Comparison of ENCODE assay signal across 17 cellular contexts in genomic region chr3:169666501-169667379, GRCh38. TPM values are rescaled to one million over a fixed set of nuclear protein-coding genes. Genes with fewer than 3 reads are reported as not detected.
DNase-seq lines count a peak whose midpoint lies in the region; ATAC-seq, FAIRE-seq and TF ChIP-seq lines count a peak whose summit lies in the region.
"Had no signal": no experiment of that assay in that cellular context is flagged by ENCODE, and none has a peak within 500 bp of the region (broad histone marks: within the 10 kb centered on the region; RNA-seq: fewer than 3 reads in every experiment).

No MANE protein-coding gene starts in this region.

- H3K4me2 ChIP-seq in K562 (ENCODE audit: insufficient read depth, low read length), result no peak overlapping the region

- peaks cover 81% of the 10 kb centered on the region for H3K27me3 Mint-ChIP-seq in activated T-cell treated with anti-CD3 and anti-CD28 coated beads, Interleukin-2, amount 50 U/mL, for 72 hours (ENCODE audit: low read depth)

- no TSS peak for BruUV-seq in K562 (replicated peaks; lab: Mats Ljungman, UMichigan)

- intact Hi-C loops in K562 (cut with micrococcal nuclease) (loop anchor here (5.0 kb wide), 1 partner anchor 76 kb away; no protein-coding TSS in a partner anchor), left lung (cut with DNase I) (loop anchor here (5.0 to 10.0 kb wide), 2 partner anchors 519 to 522 kb away; no protein-coding TSS in a partner anchor), posterior cingulate gyrus (cut with DNase I) (loop anchor here (5.0 to 10.0 kb wide), 3 partner anchors 322 to 802 kb away; no protein-coding TSS in a partner anchor)

- FAIRE-seq in K562 (lab: Jason Lieb, UNC), result no peak

- H2AFZ ChIP-seq in K562 (ENCODE audit: low read depth, low read length), result no peak overlapping the region

- H3K4me1 ChIP-seq in K562 (replicated peaks in 1 of 2; ENCODE audit: control insufficient read depth in 2 of 2, insufficient read depth in 2 of 2, low read length in 2 of 2) (peaks cover 2 to 29% of the 10 kb centered on the region in 2 experiments; a peak in 4 of 5 replicates), left lung (peaks cover 0 to 42% of the 10 kb centered on the region in 2 donors), thoracic aorta (ENCODE audit: control insufficient read depth in 1 of 2, low read depth in 2 of 2) (peaks cover 7 to 19% of the 10 kb centered on the region in 2 donors)
- H3K4me1 ChIP-seq: SJCRH30 had no signal

- H3K27ac ChIP-seq in K562 (ENCODE audit: extremely low read depth, low read depth, low read length) (no peak overlapping the region), left lung (peak overlapping the region; percentile 56 to 77), thoracic aorta (peak overlapping the region in 1 of 2 donors; percentile 99)
- H3K27ac ChIP-seq: heart left ventricle, KMS-11, SJCRH30, tibial artery, VCaP had no signal

- no peaks in the 10 kb centered on the region for H4K20me1 ChIP-seq in K562 (replicated peaks; ENCODE audit: control insufficient read depth, insufficient read depth, low read length)

- no peaks in the 10 kb centered on the region for H3K9me3 Mint-ChIP-seq in activated T-cell treated with anti-CD3 and anti-CD28 coated beads, Interleukin-2, amount 50 U/mL, for 72 hours

- TF ChIP-seq POLR2A in K562 (conservative IDR thresholded peaks at IDR 0.05), result no peak

- CTCF ChIA-PET in K562 (lab: Yijun Ruan, JAX; ENCODE audit: low intra/inter-chr PET ratio), result no interaction called here

- H3K9me3 ChIP-seq in K562 (replicated peaks; ENCODE audit: control insufficient read depth, insufficient read depth, low read depth, low read length) (no peaks in the 10 kb centered on the region), left lung (no peaks in the 10 kb centered on the region), thoracic aorta (no peaks in the 10 kb centered on the region)
- H3K9me3 ChIP-seq: heart left ventricle, SJCRH30, tibial artery had no signal

- H3K9ac ChIP-seq in K562 (ENCODE audit: insufficient read depth in 1 of 2, low read depth in 2 of 2, low read length in 2 of 2), result no peak overlapping the region
- H3K9ac ChIP-seq: KMS-11 had no signal

- H3K36me3 Mint-ChIP-seq in activated T-cell treated with anti-CD3 and anti-CD28 coated beads, Interleukin-2, amount 50 U/mL, for 72 hours (ENCODE audit: insufficient read depth in 2 of 2), result no peaks in the 10 kb centered on the region

- no peak overlapping the region for H3K27ac Mint-ChIP-seq in activated T-cell treated with anti-CD3 and anti-CD28 coated beads, Interleukin-2, amount 50 U/mL, for 72 hours

- in situ Hi-C loops in K562 (cut with MboI), result no loop called here

- WGBS in K562 (ENCODE audit: insufficient coverage, low coverage, missing lambda C conversion rate), result 25% methylated on average over 30 of the region's 32 CpGs

- peak overlapping the region; percentile 25 to 27 for H3K4me3 Mint-ChIP-seq in activated T-cell treated with anti-CD3 and anti-CD28 coated beads, Interleukin-2, amount 50 U/mL, for 72 hours

- POLR2A ChIA-PET in K562 (lab: Yijun Ruan, JAX), result no interaction called here

- H3K9me1 ChIP-seq in K562 (ENCODE audit: control insufficient read depth, insufficient read depth, low read length), result no peaks in the 10 kb centered on the region

- H3K36me3 ChIP-seq in K562 (ENCODE audit: control insufficient read depth, insufficient read depth, low read length) (no peaks in the 10 kb centered on the region), left lung (no peaks in the 10 kb centered on the region), thoracic aorta (no peaks in the 10 kb centered on the region)
- H3K36me3 ChIP-seq: heart left ventricle, SJCRH30, tibial artery had no signal

- no peaks in the 10 kb centered on the region for H3K79me2 ChIP-seq in K562 (ENCODE audit: control insufficient read depth, insufficient read depth, low read length)

- H3K4me3 ChIP-seq in K562, result no peak overlapping the region
- H3K4me3 ChIP-seq in left lung, result peak overlapping the region in 1 of 2 donors; percentile 8
- H3K4me3 ChIP-seq in thoracic aorta, result peak overlapping the region; percentile 91
- H3K4me3 ChIP-seq: SJCRH30, tibial artery had no signal

- H3K27me3 ChIP-seq in K562 (ENCODE audit: control insufficient read depth in 2 of 2, insufficient read depth in 2 of 2, low read length in 2 of 2) (peaks cover 45 to 48% of the 10 kb centered on the region in 2 experiments), left lung (peaks cover 54 to 100% of the 10 kb centered on the region in 2 donors), thoracic aorta (replicated peaks; ENCODE audit: insufficient read depth) (no peaks in the 10 kb centered on the region)
- H3K27me3 ChIP-seq: SJCRH30 had no signal

- ATAC-seq in activated T-cell treated with anti-CD3 and anti-CD28 coated beads, Interleukin-2, amount 50 U/mL, for 72 hours (replicated peaks in 1 of 2), result no peak
- ATAC-seq in K562, result no peak
- no peak for ATAC-seq in left lung
- no peak for ATAC-seq in thoracic aorta (ENCODE audit: insufficient number of reproducible peaks, low FRiP score, low read depth)
- ATAC-seq: heart left ventricle, sciatic nerve had no signal

- TF ChIP-seq CTCF in K562 (IDR thresholded peaks at IDR 0.05 in 2 of 3, conservative IDR thresholded peaks at IDR 0.05 in 1 of 3; ENCODE audit: insufficient read depth in 2 of 3, low read depth in 1 of 3, low read length in 3 of 3), result no peak
- no peak for TF ChIP-seq CTCF in left lung (IDR thresholded peaks at IDR 0.05)
- TF ChIP-seq CTCF in thoracic aorta (IDR thresholded peaks at IDR 0.05), result no peak

- DNase-seq in activated T-cell treated with anti-CD3 and anti-CD28 coated beads, Interleukin-2, amount 50 U/mL, for 72 hours, result no peak
- no peak for DNase-seq in activated T-cell treated with anti-CD3 and anti-CD28 coated beads for 4 hours
- no peak for DNase-seq in K562 (ENCODE audit: extremely low read depth in 1 of 4, low spot score in 3 of 4)
- DNase-seq in left lung, result peak; percentile 40 to 78
- DNase-seq in thoracic aorta (ENCODE audit: low spot score), result no peak
- no peak for DNase-seq in A172 (ENCODE audit: low spot score)
- no peak for DNase-seq in posterior cingulate gyrus
- no peak for DNase-seq in effector CD4-positive, alpha-beta T cell
- DNase-seq: activated CD8-positive, alpha-beta memory T cell treated with anti-CD3 and anti-CD28 coated beads, Interleukin-2, amount 50 U/mL, for 4 hours; DMS79; heart left ventricle; NCI-H1930; SJCRH30; tibial artery had no signal

- no peak for TF ChIP-seq RAD21 in K562 (CRISPR knock-in tag; conservative IDR thresholded peaks at IDR 0.05 in 1 of 2, IDR thresholded peaks at IDR 0.05 in 1 of 2)

- H3K4me1 Mint-ChIP-seq in activated T-cell treated with anti-CD3 and anti-CD28 coated beads, Interleukin-2, amount 50 U/mL, for 72 hours (ENCODE audit: low read depth), result peaks cover 35% of the 10 kb centered on the region

- no peak for TF ChIP-seq EP300 in K562 (IDR thresholded peaks at IDR 0.05; ENCODE audit: low read length)

TF ChIP-seq in K562, 482 proteins besides CTCF, POLR2A, EP300 and RAD21:
- TF ChIP-seq PHB (CRISPR knock-in tag; IDR thresholded peaks at IDR 0.05) (no peak), CBX2 (IDR thresholded peaks at IDR 0.05; ENCODE audit: insufficient read depth, low read length, poor library complexity, severe bottlenecking) (peak; percentile 90), EZH2 (IDR thresholded peaks at IDR 0.05; ENCODE audit: borderline replicate concordance, low read depth, low read length) (0 out of 2 replicates have a peak, but pooled peaks have one; percentile 65), RNF2 (IDR thresholded peaks at IDR 0.05) (peak; percentile 68; the same call in 1 of the 2 replicates), ILF3 (IDR thresholded peaks at IDR 0.05; ENCODE audit: borderline replicate concordance) (no peak), CBX8 (IDR thresholded peaks at IDR 0.05; ENCODE audit: borderline replicate concordance, extremely low read depth, low read depth, low read length, poor library complexity, severe bottlenecking) (peak; percentile 99), SRSF1 (IDR thresholded peaks at IDR 0.05; ENCODE audit: low read depth, low read length) (no peak), SRSF7 (optimal IDR thresholded peaks at IDR 0.05; ENCODE audit: low read depth, low read length) (no peak), ZFP36 (IDR thresholded peaks at IDR 0.05; ENCODE audit: low read depth, low read length, partially characterized antibody) (peak; percentile 49)

RNA-seq across cellular contexts. Expression of gene MECOM, which starts 3.2 kb away (rescaled TPM):
- total RNA-seq in activated T-cell treated with anti-CD3 and anti-CD28 coated beads, Interleukin-2, amount 50 U/mL, for 72 hours, result not detected
- 25.4 and 36.9 TPM in 2 replicates for total RNA-seq in K562 (2011; cell fraction: chromatin; rRNA removed; ENCODE audit: low replicate concordance)
- total RNA-seq in K562 (2011; cell fraction: nucleolus; rRNA removed), result 13.7 and 20.8 TPM in 2 replicates
- 19.9 and 26.0 TPM in 2 replicates for total RNA-seq in K562 (2011; cell fraction: nucleoplasm; rRNA removed)
- total RNA-seq in K562 (2014; rRNA removed) (20.1 and 22.9 TPM in 2 replicates), K562 (2014; rRNA removed; fragmentation: Illumina TruSeq; extraction: Trizol) (28.6 and 32.5 TPM in 2 replicates), K562 (2015; rRNA removed; fragmentation: Illumina TruSeq; extraction: Trizol) (28.4 and 31.7 TPM in 2 replicates), K562 (2021) (21.5 and 29.5 TPM in 2 replicates), left lung (10 to 100 TPM; 65.1 to 95.7 TPM), thoracic aorta (10 to 100 TPM; 26.4 to 51.1 TPM)
- polyA plus RNA-seq in K562 (2011; rRNA removed) (12.1 and 14.6 TPM in 2 replicates), K562 (2014; fragmentation: Illumina TruSeq; extraction: Trizol) (20.0 and 24.7 TPM in 2 replicates), K562 (2014; fragmentation: Nextera tagmentation; extraction: Ambion mirVana) (10 to 100 TPM; 11.0 to 14.4 TPM), K562 (2014; rRNA removed) (12.5 and 14.6 TPM in 2 replicates)
- polyA plus RNA-seq in K562 (2011; cell fraction: cytosol; rRNA removed), result 5.8 and 6.0 TPM in 2 replicates
- 14.5 and 17.0 TPM in 2 replicates for polyA plus RNA-seq in K562 (2011; cell fraction: nucleus; rRNA removed)
- polyA plus RNA-seq in K562 (2012), result 9.3 and 9.7 TPM in 2 replicates
- 38.2 and 39.0 TPM in 2 replicates for polyA minus RNA-seq in K562 (2011; rRNA and poly(A)+ RNA removed)
- 8.6 and 12.6 TPM in 2 replicates for polyA minus RNA-seq in K562 (2011; cell fraction: cytosol; rRNA and poly(A)+ RNA removed)
- 42.5 and 80.5 TPM in 2 replicates for polyA minus RNA-seq in K562 (2011; cell fraction: nucleus; rRNA and poly(A)+ RNA removed)
- total RNA-seq in A172 (2014; rRNA removed; shearing (Covaris generic)), result 8.0 and 19.1 TPM in 2 replicates

Comparison
In these comparisons a context has a peak if more than half of its experiments do, and no peak if none do; other contexts are left out.
1. DNase-seq: peak in left lung (2 of 2); none in activated T-cell treated with anti-CD3 and anti-CD28 coated beads, Interleukin-2, amount 50 U/mL, for 72 hours (0 of 2), activated T-cell treated with anti-CD3 and anti-CD28 coated beads for 4 hours (single experiment), K562 (0 of 4), thoracic aorta (single experiment), A172 (single experiment), posterior cingulate gyrus (0 of 10) and effector CD4-positive, alpha-beta T cell (single experiment).